ENCODE assay signal across 8 cellular contexts in genomic region chr5:151239237-151239861, GRCh38. TPM values are rescaled to one million over a fixed set of nuclear protein-coding genes. Genes with fewer than 3 reads are reported as not detected.
A peak's percentile ranks its signal among the peaks of the same experiment; 100 is the strongest.
DNase-seq lines count a peak whose midpoint lies in the region; ATAC-seq and TF ChIP-seq lines count a peak whose summit lies in the region.

No MANE protein-coding gene starts in this region.

- H3K9me3 ChIP-seq in psoas muscle, result no peaks in the 10 kb centered on the region

- peak; percentile 75 for ATAC-seq in Right ventricle myocardium inferior
- ATAC-seq in psoas muscle, result peak; percentile 75 to 81 (median 78)
- ATAC-seq in GM21381 (IDR thresholded peaks at IDR 0.05; ENCODE audit: unreplicated experiment), result no peak

- 0 out of 2 replicates have a peak overlapping the region, but pooled peaks have one; percentile 15 for H3K4me3 ChIP-seq in HFF-Myc (replicated peaks; ENCODE audit: low read depth, low read length)
- H3K4me3 ChIP-seq in psoas muscle, result peak overlapping the region; percentile 59

- H3K4me1 ChIP-seq in psoas muscle, result peaks cover 16% of the 10 kb centered on the region

- WGBS in psoas muscle, 3 donors, result 16 to 18% (median 16%) methylated on average over 17 of the region's 17 CpGs

- peak; percentile 40 for DNase-seq in NK-92 treated with Interleukin-12 subunit alpha and Interleukin-12 subunit beta, amount 100 ng/mL, for 24 hours (lab: John Stamatoyannopoulos, UW)
- DNase-seq in NK-92 (lab: John Stamatoyannopoulos, UW; ENCODE audit: unreplicated experiment) (no peak), HFF-Myc (ENCODE audit: extremely low read depth, low read depth) (no peak), NCI-H748 treated with DMSO at 0.1 percent for 48 hours (lab: John Stamatoyannopoulos, UW) (peak; percentile 40), Right ventricle myocardium inferior (ENCODE audit: missing footprints) (peak; percentile 96), psoas muscle (peak; percentile 82 to 90)
- peak; percentile 42 for DNase-seq in activated gamma-delta T cell treated with anti-CD3 and anti-CD28 coated beads, Interleukin-2, amount 50 U/mL, for 16 hours (ENCODE audit: low read depth)

- no peaks in the 10 kb centered on the region for H3K27me3 ChIP-seq in psoas muscle (ENCODE audit: insufficient read depth in 3 of 3, low read length in 2 of 3)

- intact Hi-C loops in Right ventricle myocardium inferior (cut with DNase I), result loop anchor here (2.0 to 5.0 kb wide), 4 partner anchors 17 to 177 kb away; no protein-coding TSS in a partner anchor
- intact Hi-C loops in psoas muscle (cut with DNase I), result loop anchor here (1.0 to 2.0 kb wide), 2 partner anchors 113 to 115 kb away; no protein-coding TSS in a partner anchor

- no peaks in the 10 kb centered on the region for H3K36me3 ChIP-seq in psoas muscle (ENCODE audit: insufficient read depth in 1 of 2, low read depth in 1 of 2)

- TF ChIP-seq CTCF in HFF-Myc (IDR thresholded peaks at IDR 0.05; ENCODE audit: low read depth, low read length, missing control alignments), result peak; percentile 80
- TF ChIP-seq CTCF in psoas muscle (IDR thresholded peaks at IDR 0.05), result peak; percentile 93

- H3K27ac ChIP-seq in psoas muscle, result peak overlapping the region; percentile 87

RNA-seq across cellular contexts. Expression of gene GM2A, which starts 13.6 kb away (rescaled TPM):
- 28.4 TPM for total RNA-seq in Right ventricle myocardium inferior
- 10 to 100 TPM in 2 of 4 donors, 1 to 10 TPM in 2; 4.0 to 12.1 (median 8.0) TPM for total RNA-seq in psoas muscle
- 10 to 100 TPM in 1 of 3 donors, 1 to 10 TPM in 2; 3.0 to 11.6 (median 6.9) TPM for polyA plus RNA-seq in psoas muscle

RNA-seq across cellular contexts. Expression of gene CCDC69, which starts 15.5 kb away (rescaled TPM):
- total RNA-seq in Right ventricle myocardium inferior (181 TPM), psoas muscle (10 to 100 TPM; 58.8 to 96.9 (median 65.9) TPM)
- polyA plus RNA-seq in psoas muscle, result 100 to 1,000 TPM in 1 of 3 donors, 10 to 100 TPM in 2; 27.0 to 180 (median 70.7) TPM

Comparison
In these comparisons a context has a peak if more than half of its experiments do, and no peak if none do; other contexts are left out.
1. DNase-seq: peak in NK-92 treated with Interleukin-12 subunit alpha and Interleukin-12 subunit beta, amount 100 ng/mL, for 24 hours (single experiment), NCI-H748 treated with DMSO at 0.1 percent for 48 hours (single experiment), activated gamma-delta T cell treated with anti-CD3 and anti-CD28 coated beads, Interleukin-2, amount 50 U/mL, for 16 hours (single experiment), Right ventricle myocardium inferior (single experiment) and psoas muscle (2 of 2); none in NK-92 (single experiment) and HFF-Myc (single experiment).